In genomic region chr9:107472581-107473335, GRCh38 we compare ENCODE assay signal across 1 cellular context.
A peak's percentile ranks its signal among the peaks of the same experiment; 100 is the strongest.
TF ChIP-seq lines count a peak whose summit lies in the region.

No MANE protein-coding gene starts in this region.

TF ChIP-seq in H1, 55 proteins besides CTCF, POLR2A, EP300 and RAD21 (continued from another document):
- TF ChIP-seq, protein P1, sequence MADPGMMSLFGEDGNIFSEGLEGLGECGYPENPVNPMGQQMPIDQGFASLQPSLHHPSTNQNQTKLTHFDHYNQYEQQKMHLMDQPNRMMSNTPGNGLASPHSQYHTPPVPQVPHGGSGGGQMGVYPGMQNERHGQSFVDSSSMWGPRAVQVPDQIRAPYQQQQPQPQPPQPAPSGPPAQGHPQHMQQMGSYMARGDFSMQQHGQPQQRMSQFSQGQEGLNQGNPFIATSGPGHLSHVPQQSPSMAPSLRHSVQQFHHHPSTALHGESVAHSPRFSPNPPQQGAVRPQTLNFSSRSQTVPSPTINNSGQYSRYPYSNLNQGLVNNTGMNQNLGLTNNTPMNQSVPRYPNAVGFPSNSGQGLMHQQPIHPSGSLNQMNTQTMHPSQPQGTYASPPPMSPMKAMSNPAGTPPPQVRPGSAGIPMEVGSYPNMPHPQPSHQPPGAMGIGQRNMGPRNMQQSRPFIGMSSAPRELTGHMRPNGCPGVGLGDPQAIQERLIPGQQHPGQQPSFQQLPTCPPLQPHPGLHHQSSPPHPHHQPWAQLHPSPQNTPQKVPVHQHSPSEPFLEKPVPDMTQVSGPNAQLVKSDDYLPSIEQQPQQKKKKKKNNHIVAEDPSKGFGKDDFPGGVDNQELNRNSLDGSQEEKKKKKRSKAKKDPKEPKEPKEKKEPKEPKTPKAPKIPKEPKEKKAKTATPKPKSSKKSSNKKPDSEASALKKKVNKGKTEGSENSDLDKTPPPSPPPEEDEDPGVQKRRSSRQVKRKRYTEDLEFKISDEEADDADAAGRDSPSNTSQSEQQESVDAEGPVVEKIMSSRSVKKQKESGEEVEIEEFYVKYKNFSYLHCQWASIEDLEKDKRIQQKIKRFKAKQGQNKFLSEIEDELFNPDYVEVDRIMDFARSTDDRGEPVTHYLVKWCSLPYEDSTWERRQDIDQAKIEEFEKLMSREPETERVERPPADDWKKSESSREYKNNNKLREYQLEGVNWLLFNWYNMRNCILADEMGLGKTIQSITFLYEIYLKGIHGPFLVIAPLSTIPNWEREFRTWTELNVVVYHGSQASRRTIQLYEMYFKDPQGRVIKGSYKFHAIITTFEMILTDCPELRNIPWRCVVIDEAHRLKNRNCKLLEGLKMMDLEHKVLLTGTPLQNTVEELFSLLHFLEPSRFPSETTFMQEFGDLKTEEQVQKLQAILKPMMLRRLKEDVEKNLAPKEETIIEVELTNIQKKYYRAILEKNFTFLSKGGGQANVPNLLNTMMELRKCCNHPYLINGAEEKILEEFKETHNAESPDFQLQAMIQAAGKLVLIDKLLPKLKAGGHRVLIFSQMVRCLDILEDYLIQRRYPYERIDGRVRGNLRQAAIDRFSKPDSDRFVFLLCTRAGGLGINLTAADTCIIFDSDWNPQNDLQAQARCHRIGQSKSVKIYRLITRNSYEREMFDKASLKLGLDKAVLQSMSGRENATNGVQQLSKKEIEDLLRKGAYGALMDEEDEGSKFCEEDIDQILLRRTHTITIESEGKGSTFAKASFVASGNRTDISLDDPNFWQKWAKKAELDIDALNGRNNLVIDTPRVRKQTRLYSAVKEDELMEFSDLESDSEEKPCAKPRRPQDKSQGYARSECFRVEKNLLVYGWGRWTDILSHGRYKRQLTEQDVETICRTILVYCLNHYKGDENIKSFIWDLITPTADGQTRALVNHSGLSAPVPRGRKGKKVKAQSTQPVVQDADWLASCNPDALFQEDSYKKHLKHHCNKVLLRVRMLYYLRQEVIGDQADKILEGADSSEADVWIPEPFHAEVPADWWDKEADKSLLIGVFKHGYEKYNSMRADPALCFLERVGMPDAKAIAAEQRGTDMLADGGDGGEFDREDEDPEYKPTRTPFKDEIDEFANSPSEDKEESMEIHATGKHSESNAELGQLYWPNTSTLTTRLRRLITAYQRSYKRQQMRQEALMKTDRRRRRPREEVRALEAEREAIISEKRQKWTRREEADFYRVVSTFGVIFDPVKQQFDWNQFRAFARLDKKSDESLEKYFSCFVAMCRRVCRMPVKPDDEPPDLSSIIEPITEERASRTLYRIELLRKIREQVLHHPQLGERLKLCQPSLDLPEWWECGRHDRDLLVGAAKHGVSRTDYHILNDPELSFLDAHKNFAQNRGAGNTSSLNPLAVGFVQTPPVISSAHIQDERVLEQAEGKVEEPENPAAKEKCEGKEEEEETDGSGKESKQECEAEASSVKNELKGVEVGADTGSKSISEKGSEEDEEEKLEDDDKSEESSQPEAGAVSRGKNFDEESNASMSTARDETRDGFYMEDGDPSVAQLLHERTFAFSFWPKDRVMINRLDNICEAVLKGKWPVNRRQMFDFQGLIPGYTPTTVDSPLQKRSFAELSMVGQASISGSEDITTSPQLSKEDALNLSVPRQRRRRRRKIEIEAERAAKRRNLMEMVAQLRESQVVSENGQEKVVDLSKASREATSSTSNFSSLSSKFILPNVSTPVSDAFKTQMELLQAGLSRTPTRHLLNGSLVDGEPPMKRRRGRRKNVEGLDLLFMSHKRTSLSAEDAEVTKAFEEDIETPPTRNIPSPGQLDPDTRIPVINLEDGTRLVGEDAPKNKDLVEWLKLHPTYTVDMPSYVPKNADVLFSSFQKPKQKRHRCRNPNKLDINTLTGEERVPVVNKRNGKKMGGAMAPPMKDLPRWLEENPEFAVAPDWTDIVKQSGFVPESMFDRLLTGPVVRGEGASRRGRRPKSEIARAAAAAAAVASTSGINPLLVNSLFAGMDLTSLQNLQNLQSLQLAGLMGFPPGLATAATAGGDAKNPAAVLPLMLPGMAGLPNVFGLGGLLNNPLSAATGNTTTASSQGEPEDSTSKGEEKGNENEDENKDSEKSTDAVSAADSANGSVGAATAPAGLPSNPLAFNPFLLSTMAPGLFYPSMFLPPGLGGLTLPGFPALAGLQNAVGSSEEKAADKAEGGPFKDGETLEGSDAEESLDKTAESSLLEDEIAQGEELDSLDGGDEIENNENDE (IDR thresholded peaks at IDR 0.05; ENCODE audit: insufficient replicate concordance, low read length), result peak; percentile 50
